ENCODE assay signal across 1 cellular context in the genomic region with DNA sequence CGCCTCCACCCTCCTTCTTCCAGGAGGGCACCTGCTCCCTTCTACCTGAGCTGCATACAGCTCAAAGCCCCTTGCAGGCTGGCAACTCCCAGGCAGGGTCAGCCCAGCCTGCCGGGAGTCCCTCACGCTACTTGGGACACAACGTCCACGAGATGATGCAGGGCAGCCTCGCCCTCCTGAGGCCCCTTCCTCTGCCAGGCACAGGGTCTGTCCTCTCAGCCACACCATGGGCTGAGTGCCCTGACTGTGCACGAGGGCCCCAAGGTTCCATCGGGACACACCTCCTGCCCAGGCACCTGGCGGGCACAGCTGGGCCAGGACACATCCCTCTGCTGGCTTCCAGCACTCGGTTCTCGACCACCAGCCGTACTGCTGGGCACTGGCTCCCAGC.
TF ChIP-seq lines count a peak whose summit lies in the region.

No MANE protein-coding gene starts in this region.

TF ChIP-seq in K562, 482 proteins besides CTCF, POLR2A, EP300 and RAD21:
- TF ChIP-seq, protein P1, sequence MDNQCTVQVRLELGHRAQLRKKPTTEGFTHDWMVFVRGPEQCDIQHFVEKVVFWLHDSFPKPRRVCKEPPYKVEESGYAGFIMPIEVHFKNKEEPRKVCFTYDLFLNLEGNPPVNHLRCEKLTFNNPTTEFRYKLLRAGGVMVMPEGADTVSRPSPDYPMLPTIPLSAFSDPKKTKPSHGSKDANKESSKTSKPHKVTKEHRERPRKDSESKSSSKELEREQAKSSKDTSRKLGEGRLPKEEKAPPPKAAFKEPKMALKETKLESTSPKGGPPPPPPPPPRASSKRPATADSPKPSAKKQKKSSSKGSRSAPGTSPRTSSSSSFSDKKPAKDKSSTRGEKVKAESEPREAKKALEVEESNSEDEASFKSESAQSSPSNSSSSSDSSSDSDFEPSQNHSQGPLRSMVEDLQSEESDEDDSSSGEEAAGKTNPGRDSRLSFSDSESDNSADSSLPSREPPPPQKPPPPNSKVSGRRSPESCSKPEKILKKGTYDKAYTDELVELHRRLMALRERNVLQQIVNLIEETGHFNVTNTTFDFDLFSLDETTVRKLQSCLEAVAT (IDR thresholded peaks at IDR 0.05): no peak
- TF ChIP-seq POU5F1 (IDR thresholded peaks at IDR 0.05; ENCODE audit: borderline replicate concordance, low read depth, low read length, partially characterized antibody) (no peak), HDAC2 (IDR thresholded peaks at IDR 0.05) (no peak), CBFA2T2 (conservative IDR thresholded peaks at IDR 0.05) (no peak), ZNF384 (IDR thresholded peaks at IDR 0.05; ENCODE audit: low read depth, low read length) (no peak)
- TF ChIP-seq, protein P2, sequence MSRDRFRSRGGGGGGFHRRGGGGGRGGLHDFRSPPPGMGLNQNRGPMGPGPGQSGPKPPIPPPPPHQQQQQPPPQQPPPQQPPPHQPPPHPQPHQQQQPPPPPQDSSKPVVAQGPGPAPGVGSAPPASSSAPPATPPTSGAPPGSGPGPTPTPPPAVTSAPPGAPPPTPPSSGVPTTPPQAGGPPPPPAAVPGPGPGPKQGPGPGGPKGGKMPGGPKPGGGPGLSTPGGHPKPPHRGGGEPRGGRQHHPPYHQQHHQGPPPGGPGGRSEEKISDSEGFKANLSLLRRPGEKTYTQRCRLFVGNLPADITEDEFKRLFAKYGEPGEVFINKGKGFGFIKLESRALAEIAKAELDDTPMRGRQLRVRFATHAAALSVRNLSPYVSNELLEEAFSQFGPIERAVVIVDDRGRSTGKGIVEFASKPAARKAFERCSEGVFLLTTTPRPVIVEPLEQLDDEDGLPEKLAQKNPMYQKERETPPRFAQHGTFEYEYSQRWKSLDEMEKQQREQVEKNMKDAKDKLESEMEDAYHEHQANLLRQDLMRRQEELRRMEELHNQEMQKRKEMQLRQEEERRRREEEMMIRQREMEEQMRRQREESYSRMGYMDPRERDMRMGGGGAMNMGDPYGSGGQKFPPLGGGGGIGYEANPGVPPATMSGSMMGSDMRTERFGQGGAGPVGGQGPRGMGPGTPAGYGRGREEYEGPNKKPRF (IDR thresholded peaks at IDR 0.05; ENCODE audit: low read depth, low read length): no peak
- TF ChIP-seq, protein P3, sequence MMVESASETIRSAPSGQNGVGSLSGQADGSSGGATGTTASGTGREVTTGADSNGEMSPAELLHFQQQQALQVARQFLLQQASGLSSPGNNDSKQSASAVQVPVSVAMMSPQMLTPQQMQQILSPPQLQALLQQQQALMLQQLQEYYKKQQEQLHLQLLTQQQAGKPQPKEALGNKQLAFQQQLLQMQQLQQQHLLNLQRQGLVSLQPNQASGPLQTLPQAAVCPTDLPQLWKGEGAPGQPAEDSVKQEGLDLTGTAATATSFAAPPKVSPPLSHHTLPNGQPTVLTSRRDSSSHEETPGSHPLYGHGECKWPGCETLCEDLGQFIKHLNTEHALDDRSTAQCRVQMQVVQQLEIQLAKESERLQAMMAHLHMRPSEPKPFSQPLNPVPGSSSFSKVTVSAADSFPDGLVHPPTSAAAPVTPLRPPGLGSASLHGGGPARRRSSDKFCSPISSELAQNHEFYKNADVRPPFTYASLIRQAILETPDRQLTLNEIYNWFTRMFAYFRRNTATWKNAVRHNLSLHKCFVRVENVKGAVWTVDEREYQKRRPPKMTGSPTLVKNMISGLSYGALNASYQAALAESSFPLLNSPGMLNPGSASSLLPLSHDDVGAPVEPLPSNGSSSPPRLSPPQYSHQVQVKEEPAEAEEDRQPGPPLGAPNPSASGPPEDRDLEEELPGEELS (CRISPR knock-in tag; IDR thresholded peaks at IDR 0.05; ENCODE audit: borderline replicate concordance): 0 out of 2 replicates have a peak, but pooled peaks have one; percentile 54
